In genomic region chr15:66070220-66070934, GRCh38 we compare ENCODE assay signal across 1 cellular context.
TF ChIP-seq lines count a peak whose summit lies in the region.

No MANE protein-coding gene starts in this region.

TF ChIP-seq in GM23338, 12 proteins besides CTCF, POLR2A, EP300 and RAD21 (continued from another document):
- TF ChIP-seq ZNF462 (CRISPR knock-in tag; IDR thresholded peaks at IDR 0.05): no peak
- no peak for TF ChIP-seq ZNF114 (CRISPR knock-in tag; IDR thresholded peaks at IDR 0.05)
- no peak for TF ChIP-seq REST (IDR thresholded peaks at IDR 0.05; ENCODE audit: unreplicated experiment)
- TF ChIP-seq EZH2phosphoT487 (IDR thresholded peaks at IDR 0.05; ENCODE audit: unreplicated experiment): no peak
